Comparison of ENCODE assay signal across 18 cellular contexts in genomic region chr16:25692734-25693508, GRCh38. TPM values are rescaled to one million over a fixed set of nuclear protein-coding genes. Genes with fewer than 3 reads are reported as not detected.
DNase-seq lines count a peak whose midpoint lies in the region; ATAC-seq, FAIRE-seq and TF ChIP-seq lines count a peak whose summit lies in the region.
"Had no signal": no experiment of that assay in that cellular context is flagged by ENCODE, and none has a peak within 500 bp of the region (broad histone marks: within the 10 kb centered on the region; RNA-seq: fewer than 3 reads in every experiment).

No MANE protein-coding gene starts in this region.

- no peak overlapping the region for H3K27ac Mint-ChIP-seq in mesothelial cell of epicardium
- H3K27ac Mint-ChIP-seq: activated CD4-positive, alpha-beta T cell treated with anti-CD3 and anti-CD28 coated beads, Interleukin-2, amount 10 ng/mL, durations not matched to agents 24 days and 14 days; memory B cell; stimulated activated naive B cell treated with anti-CD40 and anti-IgM and Interleukin-4, amounts not matched to agents 10 μg/mL and 1 μg/mL and 100 μg/mL, for 72 hours had no signal

- intact Hi-C loops in dorsolateral prefrontal cortex (cut with DNase I) = no loop called here

- TF ChIP-seq RAD21 in A549 (conservative IDR thresholded peaks at IDR 0.05 in 1 of 2, IDR thresholded peaks at IDR 0.05 in 1 of 2) = no peak

- WGBS in A549 (ENCODE audit: missing lambda C conversion rate) = 37% methylated on average over 51 of the region's 72 CpGs

- H3K27ac ChIP-seq in A549 (no peak overlapping the region), dorsolateral prefrontal cortex (peak overlapping the region in 18 of 59 donors; percentile 16 to 65 (median 44))
- H3K27ac ChIP-seq: heart left ventricle had no signal

- no peaks in the 10 kb centered on the region for H3K36me3 Mint-ChIP-seq in mesothelial cell of epicardium

- CTCF ChIA-PET in A549 (lab: Yijun Ruan, JAX) = no interaction called here

- no peaks in the 10 kb centered on the region for H3K9me3 ChIP-seq in A549
- H3K9me3 ChIP-seq: heart left ventricle had no signal

- H3K4me3 Mint-ChIP-seq in mesothelial cell of epicardium = peak overlapping the region; percentile 69
- H3K4me3 Mint-ChIP-seq: activated CD4-positive, alpha-beta T cell treated with anti-CD3 and anti-CD28 coated beads, Interleukin-2, amount 10 ng/mL, durations not matched to agents 24 days and 14 days; memory B cell had no signal

- H3K27me3 ChIP-seq in dorsolateral prefrontal cortex = peaks cover 0 to 68% (median 41%) of the 10 kb centered on the region in 45 donors

- TF ChIP-seq EP300 in A549 (IDR thresholded peaks at IDR 0.05) = no peak

- POLR2A ChIA-PET in A549 (lab: Yijun Ruan, JAX) = no interaction called here

- peak overlapping the region; percentile 84 for H3K4me2 ChIP-seq in A549

- H3K4me1 ChIP-seq in A549 = no peaks in the 10 kb centered on the region

- H3K9me3 Mint-ChIP-seq in mesothelial cell of epicardium = no peaks in the 10 kb centered on the region
- H3K9me3 Mint-ChIP-seq: activated CD4-positive, alpha-beta T cell treated with anti-CD3 and anti-CD28 coated beads, Interleukin-2, amount 10 ng/mL, durations not matched to agents 24 days and 14 days; memory B cell; stimulated activated naive B cell treated with anti-CD40 and anti-IgM and Interleukin-4, amounts not matched to agents 10 μg/mL and 1 μg/mL and 100 μg/mL, for 72 hours had no signal

- FAIRE-seq in A549 (lab: Jason Lieb, UNC) = no peak

- no peak for ATAC-seq in A549
- ATAC-seq in GM21619 (IDR thresholded peaks at IDR 0.05; ENCODE audit: unreplicated experiment) = no peak
- ATAC-seq in GM18511 (IDR thresholded peaks at IDR 0.05; ENCODE audit: unreplicated experiment) = no peak
- ATAC-seq: HCT116; heart left ventricle; Panc1; stimulated activated naive B cell treated with anti-CD40 and anti-IgM and Interleukin-4, amounts not matched to agents 10 μg/mL and 1 μg/mL and 100 μg/mL, for 72 hours had no signal

- DNase-seq in A549 (ENCODE audit: low read depth in 1 of 2, low spot score in 1 of 2) (no peak), GM10266 (ENCODE audit: extremely low spot score) (peak; percentile 28), dorsolateral prefrontal cortex (no peak), mesothelial cell of epicardium (ENCODE audit: low spot score in 2 of 2, unreplicated experiment in 2 of 2) (peak; percentile 24 to 51), NCI-H146 (lab: John Stamatoyannopoulos, UW) (no peak)
- DNase-seq in activated CD8-positive, alpha-beta memory T cell treated with anti-CD3 and anti-CD28 coated beads, Interleukin-2, amount 50 U/mL, for 48 hours = no peak
- DNase-seq: activated CD4-positive, alpha-beta T cell treated with anti-CD3 and anti-CD28 coated beads, Interleukin-2, amount 10 ng/mL, durations not matched to agents 24 days and 14 days; heart left ventricle; NCI-H226; stimulated activated CD4-positive, alpha-beta T cell treated with anti-CD3 and anti-CD28 coated beads, Interleukin-4, amount 100 ng/mL, for 24 hours; stimulated activated naive B cell treated with anti-CD40 and anti-IgM and Interleukin-4, amounts not matched to agents 10 μg/mL and 1 μg/mL and 100 μg/mL, for 72 hours; T-helper 1 cell had no signal

- peaks cover 87% of the 10 kb centered on the region for H3K27me3 Mint-ChIP-seq in mesothelial cell of epicardium (ENCODE audit: low read depth)

- peaks cover 34% of the 10 kb centered on the region for H3K4me1 Mint-ChIP-seq in mesothelial cell of epicardium
- H3K4me1 Mint-ChIP-seq: activated CD4-positive, alpha-beta T cell treated with anti-CD3 and anti-CD28 coated beads, Interleukin-2, amount 10 ng/mL, durations not matched to agents 24 days and 14 days had no signal

- H3K4me3 ChIP-seq in A549 = peak overlapping the region; percentile 43; the same call in 1 of the 3 replicates
- H3K4me3 ChIP-seq in dorsolateral prefrontal cortex = peak overlapping the region; percentile 5 to 69 (median 52)

- TF ChIP-seq POLR2A in A549 (IDR thresholded peaks at IDR 0.05; ENCODE audit: low read length) = no peak

- no peak for TF ChIP-seq CTCF in A549 (IDR thresholded peaks at IDR 0.05)
- TF ChIP-seq CTCF in GM10266 (IDR thresholded peaks at IDR 0.05; ENCODE audit: control insufficient read depth, insufficient read depth, low read depth, missing control alignments) = no peak
- TF ChIP-seq CTCF in dorsolateral prefrontal cortex (IDR thresholded peaks at IDR 0.05 in 54 of 56, conservative IDR thresholded peaks at IDR 0.05 in 2 of 56; ENCODE audit: low read depth in 1 of 56, partially characterized antibody in 56 of 56) = no peak
- no peak for TF ChIP-seq CTCF in mesothelial cell of epicardium (IDR thresholded peaks at IDR 0.05; ENCODE audit: unreplicated experiment)

TF ChIP-seq in A549, 52 proteins besides CTCF, POLR2A, EP300 and RAD21 (continues in another document):
- TF ChIP-seq ZC3H11A (IDR thresholded peaks at IDR 0.05) (no peak), FOSL2 (IDR thresholded peaks at IDR 0.05) (no peak), FOSL2 (CRISPR knock-in tag; IDR thresholded peaks at IDR 0.05) (no peak), SMC3 (IDR thresholded peaks at IDR 0.05) (no peak), NR3C1 (IDR thresholded peaks at IDR 0.05) (no peak), KDM1A (IDR thresholded peaks at IDR 0.05; ENCODE audit: low read depth) (no peak), SREBF2 (IDR thresholded peaks at IDR 0.05) (no peak), E2F6 (IDR thresholded peaks at IDR 0.05; ENCODE audit: borderline replicate concordance, low read depth) (no peak), JUN (IDR thresholded peaks at IDR 0.05) (no peak), ATOH8 (CRISPR knock-in tag; IDR thresholded peaks at IDR 0.05; ENCODE audit: low read depth) (no peak), TP53 (CRISPR knock-in tag; IDR thresholded peaks at IDR 0.05) (no peak), CBX8 (IDR thresholded peaks at IDR 0.05) (no peak), HMGXB4 (CRISPR knock-in tag; IDR thresholded peaks at IDR 0.05; ENCODE audit: borderline replicate concordance) (no peak), BHLHE40 (IDR thresholded peaks at IDR 0.05; ENCODE audit: low read depth, low read length) (no peak), PHF8 (IDR thresholded peaks at IDR 0.05; ENCODE audit: borderline replicate concordance, low read depth) (no peak), MAFK (IDR thresholded peaks at IDR 0.05; ENCODE audit: partially characterized antibody) (no peak), CEBPB (IDR thresholded peaks at IDR 0.05) (no peak), HEYL (CRISPR knock-in tag; IDR thresholded peaks at IDR 0.05) (no peak)

RNA-seq across cellular contexts. Expression of gene HS3ST4, which starts 1.2 kb away (rescaled TPM):
- polyA plus RNA-seq in A549 (2011; rRNA removed) (not detected in 2 replicates), A549 (2017; fragmentation: RNase III; extraction: RNeasy Plus Mini Kit Qiagen cat#74134 plus additional on column Dnase treatment) (not detected in 3 replicates)
- not detected in 2 replicates for polyA plus RNA-seq in A549 (2012; cell fraction: cytosol; rRNA removed)
- not detected in 2 replicates for polyA plus RNA-seq in A549 (2012; cell fraction: nucleus; rRNA removed)
- not detected in 2 replicates for polyA minus RNA-seq in A549 (2011; rRNA and poly(A)+ RNA removed)
- total RNA-seq in dorsolateral prefrontal cortex (10 to 100 TPM in 119 of 120 experiments, 1 to 10 TPM in 1; 9.6 to 64.3 (median 34.4) TPM), mesothelial cell of epicardium (11.1 to 13.4 TPM (median 12.6 TPM) in 3 replicates)
- total RNA-seq: activated CD4-positive, alpha-beta T cell treated with anti-CD3 and anti-CD28 coated beads, Interleukin-2, amount 10 ng/mL, durations not matched to agents 24 days and 14 days; Daoy; heart left ventricle had no signal
- polyA plus RNA-seq: heart left ventricle had no signal

Comparison
In these comparisons a context has a peak if more than half of its experiments do, and no peak if none do; other contexts are left out.
1. DNase-seq: peak in GM10266 (single experiment) and mesothelial cell of epicardium (2 of 2); none in A549 (0 of 2), dorsolateral prefrontal cortex (0 of 10), NCI-H146 (single experiment) and activated CD8-positive, alpha-beta memory T cell treated with anti-CD3 and anti-CD28 coated beads, Interleukin-2, amount 50 U/mL, for 48 hours (single experiment).